ENCODE assay signal across 8 cellular contexts in genomic region chr7:104979167-104979841, GRCh38. TPM values are rescaled to one million over a fixed set of nuclear protein-coding genes. Genes with fewer than 3 reads are reported as not detected.
DNase-seq lines count a peak whose midpoint lies in the region; ATAC-seq and TF ChIP-seq lines count a peak whose summit lies in the region.

No MANE protein-coding gene starts in this region.

- peak overlapping the region; percentile 17; the same call in 1 of the 2 replicates for H3K9ac ChIP-seq in HUES64 (ENCODE audit: low read depth, low read length)

- no peak for DNase-seq in activated T-helper 1 cell treated with anti-CD3 and anti-CD28 coated beads, Interleukin-12 subunit alpha, Interleukin-12 subunit beta, Interleukin-2, Interleukin-4 antibody, amounts not matched to agents 30 ng/mL and 10 ng/mL and 1 ng/mL, durations not matched to agents 14 hours and 24 hours and 36 hours (ENCODE audit: low spot score)
- peak; percentile 60 for DNase-seq in hepatocyte (ENCODE audit: low spot score)
- no peak for DNase-seq in stimulated activated naive B cell treated with anti-CD40 and anti-IgM and Interleukin-4, amounts not matched to agents 10 μg/mL and 1 μg/mL and 100 μg/mL, for 72 hours
- DNase-seq in amniotic stem cell (lab: John Stamatoyannopoulos, UW): no peak
- no peak for DNase-seq in NCI-H187 treated with DMSO at 0.1 percent for 48 hours (lab: John Stamatoyannopoulos, UW)

- peaks cover 28% of the 10 kb centered on the region for H4K20me1 ChIP-seq in hepatocyte (ENCODE audit: insufficient read depth, poor library complexity, severe bottlenecking)

- H3K36me3 ChIP-seq in HUES64 (ENCODE audit: insufficient read depth, low read length) (no peaks in the 10 kb centered on the region), hepatocyte (replicated peaks; ENCODE audit: insufficient read depth, low read depth) (no peaks in the 10 kb centered on the region)

- H3K4me2 ChIP-seq in hepatocyte: peak overlapping the region; percentile 34

- H3K36me3 Mint-ChIP-seq in activated T-helper 1 cell treated with anti-CD3 and anti-CD28 coated beads, Interleukin-12 subunit alpha, Interleukin-12 subunit beta, Interleukin-2, Interleukin-4 antibody, amounts not matched to agents 30 ng/mL and 10 ng/mL and 1 ng/mL, durations not matched to agents 14 hours and 24 hours and 36 hours (ENCODE audit: low read depth): peaks cover 18% of the 10 kb centered on the region
- H3K36me3 Mint-ChIP-seq in stimulated activated naive B cell treated with anti-CD40 and anti-IgM and Interleukin-4, amounts not matched to agents 10 μg/mL and 1 μg/mL and 100 μg/mL, for 72 hours: peaks cover 3 to 6% of the 10 kb centered on the region in 2 donors

- H3K4me1 ChIP-seq in HUES64 (ENCODE audit: insufficient read depth, low read length) (peaks cover 46% of the 10 kb centered on the region), hepatocyte (ENCODE audit: insufficient read depth) (peaks cover 50% of the 10 kb centered on the region)

- 21% methylated on average over 4 of the region's 4 CpGs for WGBS in HUES64
- 35% methylated on average over 4 of the region's 4 CpGs for WGBS in hepatocyte (ENCODE audit: low lambda C conversion rate, missing lambda C conversion rate)

- no peak for ATAC-seq in stimulated activated naive B cell treated with anti-CD40 and anti-IgM and Interleukin-4, amounts not matched to agents 10 μg/mL and 1 μg/mL and 100 μg/mL, for 72 hours (replicated peaks)
- ATAC-seq in GM19023 (IDR thresholded peaks at IDR 0.05; ENCODE audit: unreplicated experiment) (no peak), GM21619 (IDR thresholded peaks at IDR 0.05; ENCODE audit: unreplicated experiment) (no peak)

- intact Hi-C loops in activated T-helper 1 cell treated with anti-CD3 and anti-CD28 coated beads, Interleukin-12 subunit alpha, Interleukin-12 subunit beta, Interleukin-2, Interleukin-4 antibody, amounts not matched to agents 30 ng/mL and 10 ng/mL and 1 ng/mL, durations not matched to agents 14 hours and 24 hours and 36 hours (cut with micrococcal nuclease): no loop called here

- peak overlapping the region; percentile 23 for H3K27ac Mint-ChIP-seq in activated T-helper 1 cell treated with anti-CD3 and anti-CD28 coated beads, Interleukin-12 subunit alpha, Interleukin-12 subunit beta, Interleukin-2, Interleukin-4 antibody, amounts not matched to agents 30 ng/mL and 10 ng/mL and 1 ng/mL, durations not matched to agents 14 hours and 24 hours and 36 hours
- peak overlapping the region; percentile 79 for H3K27ac Mint-ChIP-seq in stimulated activated naive B cell treated with anti-CD40 and anti-IgM and Interleukin-4, amounts not matched to agents 10 μg/mL and 1 μg/mL and 100 μg/mL, for 72 hours

- H3K9me3 ChIP-seq in HUES64 (ENCODE audit: insufficient read depth, low read depth, low read length) (no peaks in the 10 kb centered on the region), hepatocyte (ENCODE audit: low read depth) (no peaks in the 10 kb centered on the region)

- TF ChIP-seq CTCF in hepatocyte (IDR thresholded peaks at IDR 0.05; ENCODE audit: poor library complexity): no peak

- H3K27me3 Mint-ChIP-seq in activated T-helper 1 cell treated with anti-CD3 and anti-CD28 coated beads, Interleukin-12 subunit alpha, Interleukin-12 subunit beta, Interleukin-2, Interleukin-4 antibody, amounts not matched to agents 30 ng/mL and 10 ng/mL and 1 ng/mL, durations not matched to agents 14 hours and 24 hours and 36 hours (ENCODE audit: insufficient read depth): no peaks in the 10 kb centered on the region
- H3K27me3 Mint-ChIP-seq in stimulated activated naive B cell treated with anti-CD40 and anti-IgM and Interleukin-4, amounts not matched to agents 10 μg/mL and 1 μg/mL and 100 μg/mL, for 72 hours: no peaks in the 10 kb centered on the region

- H3K27me3 ChIP-seq in HUES64 (ENCODE audit: insufficient read depth, low read length): no peaks in the 10 kb centered on the region
- no peaks in the 10 kb centered on the region for H3K27me3 ChIP-seq in hepatocyte

- no peaks in the 10 kb centered on the region for H3K9me2 ChIP-seq in hepatocyte (replicated peaks; ENCODE audit: insufficient read depth)

- H3K4me3 ChIP-seq in HUES64 (ENCODE audit: low read length) (no peak overlapping the region), hepatocyte (no peak overlapping the region)

- H3K27ac ChIP-seq in HUES64 (ENCODE audit: low read depth, low read length) (peak overlapping the region; percentile 65), hepatocyte (peak overlapping the region; percentile 78)

- H3K79me2 ChIP-seq in hepatocyte: peaks cover 51% of the 10 kb centered on the region

- H3K4me1 Mint-ChIP-seq in activated T-helper 1 cell treated with anti-CD3 and anti-CD28 coated beads, Interleukin-12 subunit alpha, Interleukin-12 subunit beta, Interleukin-2, Interleukin-4 antibody, amounts not matched to agents 30 ng/mL and 10 ng/mL and 1 ng/mL, durations not matched to agents 14 hours and 24 hours and 36 hours (ENCODE audit: low read depth): peaks cover 74% of the 10 kb centered on the region
- peaks cover 29 to 55% of the 10 kb centered on the region in 2 donors for H3K4me1 Mint-ChIP-seq in stimulated activated naive B cell treated with anti-CD40 and anti-IgM and Interleukin-4, amounts not matched to agents 10 μg/mL and 1 μg/mL and 100 μg/mL, for 72 hours

- no peaks in the 10 kb centered on the region for H3K9me3 Mint-ChIP-seq in activated T-helper 1 cell treated with anti-CD3 and anti-CD28 coated beads, Interleukin-12 subunit alpha, Interleukin-12 subunit beta, Interleukin-2, Interleukin-4 antibody, amounts not matched to agents 30 ng/mL and 10 ng/mL and 1 ng/mL, durations not matched to agents 14 hours and 24 hours and 36 hours
- H3K9me3 Mint-ChIP-seq in stimulated activated naive B cell treated with anti-CD40 and anti-IgM and Interleukin-4, amounts not matched to agents 10 μg/mL and 1 μg/mL and 100 μg/mL, for 72 hours: peaks cover under 1% of the 10 kb centered on the region in 2 donors

- H3K4me3 Mint-ChIP-seq in activated T-helper 1 cell treated with anti-CD3 and anti-CD28 coated beads, Interleukin-12 subunit alpha, Interleukin-12 subunit beta, Interleukin-2, Interleukin-4 antibody, amounts not matched to agents 30 ng/mL and 10 ng/mL and 1 ng/mL, durations not matched to agents 14 hours and 24 hours and 36 hours: no peak overlapping the region
- no peak overlapping the region for H3K4me3 Mint-ChIP-seq in stimulated activated naive B cell treated with anti-CD40 and anti-IgM and Interleukin-4, amounts not matched to agents 10 μg/mL and 1 μg/mL and 100 μg/mL, for 72 hours

- no peak overlapping the region for H2AFZ ChIP-seq in hepatocyte

RNA-seq across cellular contexts. Expression of gene KMT2E, which starts 34.7 kb away (rescaled TPM):
- 26.6 TPM for polyA plus RNA-seq in HUES64 (2013, experiment 1 of 2)
- 35.1 TPM for polyA plus RNA-seq in HUES64 (2013, experiment 2 of 2)
- total RNA-seq in activated T-helper 1 cell treated with anti-CD3 and anti-CD28 coated beads, Interleukin-12 subunit alpha, Interleukin-12 subunit beta, Interleukin-2, Interleukin-4 antibody, amounts not matched to agents 30 ng/mL and 10 ng/mL and 1 ng/mL, durations not matched to agents 14 hours and 24 hours and 36 hours: 114 and 130 TPM in 2 replicates
- 65.8 and 69.7 TPM in 2 replicates for total RNA-seq in hepatocyte
- 70.8 and 80.7 TPM in 2 replicates for polyA plus RNA-seq in hepatocyte
